In the genomic region with DNA sequence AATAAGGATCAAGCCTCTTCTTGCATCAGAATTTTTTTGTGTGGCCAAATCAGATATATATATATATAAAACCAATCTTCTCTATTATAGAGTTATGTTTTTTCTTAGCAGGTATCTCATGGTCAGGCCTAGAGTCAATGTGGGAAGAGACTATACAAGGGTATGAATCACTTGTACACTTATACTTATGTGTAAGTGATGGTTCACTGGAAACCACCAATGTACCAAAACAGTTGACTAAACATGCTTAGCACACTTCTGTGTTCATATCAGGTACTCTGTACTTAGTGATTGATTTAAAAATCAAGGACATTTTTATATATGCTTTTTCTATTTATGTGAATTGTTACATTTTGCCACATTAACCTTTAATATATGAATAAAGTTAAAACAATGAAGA, we compare ENCODE assay signal across 23 cellular contexts.
"Had no signal": no experiment of that assay in that cellular context is flagged by ENCODE, and none has a peak within 500 bp of the region (broad histone marks: within the 10 kb centered on the region; RNA-seq: fewer than 3 reads in every experiment).

No MANE protein-coding gene starts in this region.

- H3K4me1 Mint-ChIP-seq: activated CD4-positive, alpha-beta memory T cell treated with anti-CD3 and anti-CD28 coated beads, Interleukin-2, amount 10 ng/mL, durations not matched to agents 7 days and 5 days had no signal

- H3K4me3 Mint-ChIP-seq: activated CD4-positive, alpha-beta memory T cell treated with anti-CD3 and anti-CD28 coated beads, Interleukin-2, amount 10 ng/mL, durations not matched to agents 7 days and 5 days; activated naive CD8-positive, alpha-beta T cell; T-helper 1 cell treated with Interleukin-12 subunit alpha and Interleukin-12 subunit beta and Interleukin-4 antibody, amounts not matched to agents 30 μg/mL and 1 μg/mL, for 36 hours; WTC11 had no signal

- H3K27ac Mint-ChIP-seq: activated CD4-positive, alpha-beta memory T cell treated with anti-CD3 and anti-CD28 coated beads, Interleukin-2, amount 10 ng/mL, durations not matched to agents 7 days and 5 days; activated naive CD8-positive, alpha-beta T cell; T-helper 1 cell treated with Interleukin-12 subunit alpha and Interleukin-12 subunit beta and Interleukin-4 antibody, amounts not matched to agents 30 μg/mL and 1 μg/mL, for 36 hours; WTC11 had no signal

- H3K9me3 ChIP-seq: adrenal gland, breast epithelium, Peyer's patch had no signal

- FAIRE-seq: K562 had no signal

- H3K36me3 Mint-ChIP-seq: WTC11 had no signal

- DNase-seq: activated CD4-positive, alpha-beta memory T cell treated with anti-CD3 and anti-CD28 coated beads, Interleukin-2, amount 10 ng/mL, durations not matched to agents 7 days and 5 days; activated CD4-positive, alpha-beta T cell treated with anti-CD3 and anti-CD28 coated beads for 1 hour; activated CD4-positive, alpha-beta T cell treated with anti-CD3 and anti-CD28 coated beads, Interleukin-2, amount 50 U/mL, for 1 hour; activated effector memory CD4-positive, alpha-beta T cell treated with Interleukin-2 at 50 U/mL for 16 hours; activated naive CD4-positive, alpha-beta T cell; activated T-cell treated with anti-CD3 and anti-CD28 coated beads for 4 hours; adrenal gland; aorta; central memory CD4-positive, alpha-beta T cell; Karpas-422; NCI-H1105 treated with DMSO at 0.1 percent for 48 hours; NCI-H1436 treated with DMSO at 0.1 percent for 48 hours; NCI-H187; NCI-H2081; NCI-H446; NCI-H524; Peyer's patch; SHP77 had no signal

- H3K4me3 ChIP-seq: adrenal gland, breast epithelium, K562, Peyer's patch had no signal

- H3K4me1 ChIP-seq: breast epithelium, Peyer's patch had no signal

- ATAC-seq: K562, WTC11 had no signal

- H3K36me3 ChIP-seq: adrenal gland, breast epithelium, Peyer's patch had no signal

- H3K9me3 Mint-ChIP-seq: activated CD4-positive, alpha-beta memory T cell treated with anti-CD3 and anti-CD28 coated beads, Interleukin-2, amount 10 ng/mL, durations not matched to agents 7 days and 5 days; T-helper 1 cell treated with Interleukin-12 subunit alpha and Interleukin-12 subunit beta and Interleukin-4 antibody, amounts not matched to agents 30 μg/mL and 1 μg/mL, for 36 hours; WTC11 had no signal

- H3K27me3 Mint-ChIP-seq: activated CD4-positive, alpha-beta memory T cell treated with anti-CD3 and anti-CD28 coated beads, Interleukin-2, amount 10 ng/mL, durations not matched to agents 7 days and 5 days; activated naive CD8-positive, alpha-beta T cell had no signal

- H3K27ac ChIP-seq: adrenal gland, breast epithelium, Peyer's patch had no signal

- H3K27me3 ChIP-seq: adrenal gland, breast epithelium, Peyer's patch had no signal
